Comparison of ENCODE assay signal across 8 cellular contexts in genomic region chr14:96502621-96503251, GRCh38. TPM values are rescaled to one million over a fixed set of nuclear protein-coding genes. Genes with fewer than 3 reads are reported as not detected.
A peak's percentile ranks its signal among the peaks of the same experiment; 100 is the strongest.
DNase-seq lines count a peak whose midpoint lies in the region; ATAC-seq and TF ChIP-seq lines count a peak whose summit lies in the region.

No MANE protein-coding gene starts in this region.

- H3K79me2 ChIP-seq in osteoblast (ENCODE audit: insufficient read depth, low read length) = peaks cover 54% of the 10 kb centered on the region

- H3K36me3 ChIP-seq in osteoblast (ENCODE audit: insufficient read depth, low read length) = no peaks in the 10 kb centered on the region

- no peak for TF ChIP-seq CTCF in GM12875 (IDR thresholded peaks at IDR 0.05; ENCODE audit: borderline replicate concordance, insufficient read depth, low read depth, low read length)
- TF ChIP-seq CTCF in osteoblast (IDR thresholded peaks at IDR 0.05; ENCODE audit: extremely low read depth, low read depth, low read length) = no peak

- H3K36me3 Mint-ChIP-seq in activated naive CD8-positive, alpha-beta T cell treated with anti-CD3 and anti-CD28 coated beads for 36 hours = peaks cover 38% of the 10 kb centered on the region

- peak overlapping the region; percentile 94 for H3K4me3 Mint-ChIP-seq in activated naive CD8-positive, alpha-beta T cell treated with anti-CD3 and anti-CD28 coated beads for 36 hours

- no peaks in the 10 kb centered on the region for H3K27me3 ChIP-seq in osteoblast (ENCODE audit: insufficient read depth, low read length)

- peaks cover 44% of the 10 kb centered on the region for H4K20me1 ChIP-seq in osteoblast (ENCODE audit: insufficient read depth, low read length)

- H3K4me3 ChIP-seq in GM12875 (ENCODE audit: low read depth, low read length) (peak overlapping the region; percentile 96), osteoblast (ENCODE audit: insufficient read depth, low read length) (peak overlapping the region; percentile 96)

- no peaks in the 10 kb centered on the region for H3K9me3 Mint-ChIP-seq in activated naive CD8-positive, alpha-beta T cell treated with anti-CD3 and anti-CD28 coated beads for 36 hours

- peaks cover 12% of the 10 kb centered on the region for H3K4me1 ChIP-seq in osteoblast (ENCODE audit: insufficient read depth, low read length)

- ATAC-seq in HG02763 (IDR thresholded peaks at IDR 0.05; ENCODE audit: unreplicated experiment) (peak; percentile 29), Right ventricle myocardium superior (ENCODE audit: poor library complexity) (peak; percentile 56)

- H3K27me3 Mint-ChIP-seq in activated naive CD8-positive, alpha-beta T cell treated with anti-CD3 and anti-CD28 coated beads for 36 hours = peaks cover 5% of the 10 kb centered on the region

- in situ Hi-C loops in ACHN (cut with HindIII; ENCODE audit: low pct_ligation_motif_present, low pct_unique_long_range_greater_than_20kb, low sequenced_read_pairs) = no loop called here

- peak overlapping the region; percentile 99 for H3K27ac Mint-ChIP-seq in activated naive CD8-positive, alpha-beta T cell treated with anti-CD3 and anti-CD28 coated beads for 36 hours

- peak overlapping the region; percentile 97 for H2AFZ ChIP-seq in osteoblast (ENCODE audit: low read length)

- H3K9me3 ChIP-seq in osteoblast (ENCODE audit: low read depth, low read length) = no peaks in the 10 kb centered on the region

- peak; percentile 29 for DNase-seq in ACHN
- peak; percentile 20 for DNase-seq in NCI-H146 treated with DMSO at 0.1 percent for 48 hours (lab: John Stamatoyannopoulos, UW; ENCODE audit: unreplicated experiment)
- DNase-seq in activated naive CD8-positive, alpha-beta T cell treated with anti-CD3 and anti-CD28 coated beads for 36 hours = peak; percentile 16
- peak; percentile 77 for DNase-seq in Right ventricle myocardium superior
- DNase-seq in osteoblast (ENCODE audit: insufficient read length, low spot score, missing footprints) = peak; percentile 84
- DNase-seq in ecto neural progenitor cell (ENCODE audit: low spot score) = no peak

- H3K4me1 Mint-ChIP-seq in activated naive CD8-positive, alpha-beta T cell treated with anti-CD3 and anti-CD28 coated beads for 36 hours = peaks cover 39% of the 10 kb centered on the region

- H3K4me2 ChIP-seq in osteoblast (ENCODE audit: insufficient read depth, low read length) = peak overlapping the region; percentile 92

- peak overlapping the region; percentile 92 for H3K27ac ChIP-seq in osteoblast (ENCODE audit: low read depth, low read length)

- intact Hi-C loops in Right ventricle myocardium superior (cut with DNase I) = no loop called here

RNA-seq across cellular contexts. Expression of gene PAPOLA, which starts 0.6 kb away (rescaled TPM):
- 100 to 1,000 TPM; 192 to 193 TPM for total RNA-seq in activated naive CD8-positive, alpha-beta T cell treated with anti-CD3 and anti-CD28 coated beads for 36 hours
- total RNA-seq in Right ventricle myocardium superior = 132 TPM
- 106 TPM in 2 replicates for total RNA-seq in osteoblast
